In the genomic region with DNA sequence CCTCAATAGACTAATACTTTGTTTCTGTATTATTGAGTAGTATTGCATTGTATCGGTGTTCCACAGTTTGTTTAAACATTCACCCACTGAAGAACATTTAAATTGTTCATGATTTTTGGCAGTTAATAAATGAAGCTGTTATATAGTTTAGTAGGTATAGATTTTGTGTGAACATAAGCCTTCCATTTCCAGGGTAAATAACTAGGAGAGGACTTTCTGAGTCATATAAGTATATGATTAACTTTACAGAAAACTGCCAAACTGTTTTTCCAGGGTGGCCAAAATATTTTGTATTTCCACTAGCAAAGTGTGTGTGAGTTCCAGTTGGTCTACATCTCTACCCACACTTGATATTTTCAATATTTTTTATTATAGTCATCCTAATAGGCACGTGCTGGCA, we compare ENCODE assay signal across 34 cellular contexts.
"Had no signal": no experiment of that assay in that cellular context is flagged by ENCODE, and none has a peak within 500 bp of the region (broad histone marks: within the 10 kb centered on the region; RNA-seq: fewer than 3 reads in every experiment).

No MANE protein-coding gene starts in this region.

- H3K4me3 ChIP-seq: MG63 had no signal

- H3K36me3 ChIP-seq: MG63 had no signal

- H3K9me3 ChIP-seq: MG63 had no signal

- H3K27ac ChIP-seq: KMS-11 had no signal

- DNase-seq: Karpas-422, Kasumi-1, KG1, MG63, MM.1S, MV-4-11, NCI-H1048, NCI-H1092, NCI-H1092 treated with DMSO at 0.1 percent for 48 hours, NCI-H1105, NCI-H1105 treated with DMSO at 0.1 percent for 48 hours, NCI-H1417, NCI-H1417 treated with DMSO at 0.1 percent for 48 hours, NCI-H1436, NCI-H1436 treated with DMSO at 0.1 percent for 48 hours, NCI-H146, NCI-H1694, NCI-H1694 treated with DMSO at 0.1 percent for 48 hours, NCI-H187, NCI-H187 treated with DMSO at 0.1 percent for 48 hours, NCI-H1930, NCI-H2029, NCI-H2029 treated with DMSO at 0.1 percent for 48 hours, NCI-H2081, NCI-H2081 treated with DMSO at 0.1 percent for 48 hours, NCI-H2107, NCI-H2171, NCI-H2171 treated with DMSO at 0.1 percent for 48 hours, NCI-H2227 treated with DMSO at 0.1 percent for 48 hours, NCI-H226, NCI-H345, NCI-H446, NCI-H446 treated with DMSO at 0.1 percent for 48 hours had no signal

- H3K27me3 ChIP-seq: MG63 had no signal
